Comparison of ENCODE assay signal across 18 cellular contexts in genomic region chr1:200877010-200877409, GRCh38. TPM values are rescaled to one million over a fixed set of nuclear protein-coding genes. Genes with fewer than 3 reads are reported as not detected.
DNase-seq lines count a peak whose midpoint lies in the region; ATAC-seq and TF ChIP-seq lines count a peak whose summit lies in the region.
"Had no signal": no experiment of that assay in that cellular context is flagged by ENCODE, and none has a peak within 500 bp of the region (broad histone marks: within the 10 kb centered on the region; RNA-seq: fewer than 3 reads in every experiment).

No MANE protein-coding gene starts in this region.

- H3K4me1 Mint-ChIP-seq in CD4-positive, CD25-positive, alpha-beta regulatory T cell: peaks cover 18 to 68% (median 21%) of the 10 kb centered on the region in 4 donors
- H3K4me1 Mint-ChIP-seq in CD4-positive, alpha-beta T cell (ENCODE audit: low read depth): peaks cover 45% of the 10 kb centered on the region
- H3K4me1 Mint-ChIP-seq in T-helper 17 cell: peaks cover 56% of the 10 kb centered on the region
- peaks cover 20% of the 10 kb centered on the region for H3K4me1 Mint-ChIP-seq in WTC11

- H3K27ac Mint-ChIP-seq in CD4-positive, CD25-positive, alpha-beta regulatory T cell: peak overlapping the region in 2 of 3 donors; percentile 3 to 83
- peak overlapping the region; percentile 5 for H3K27ac Mint-ChIP-seq in CD4-positive, alpha-beta T cell
- H3K27ac Mint-ChIP-seq in T-helper 17 cell: peak overlapping the region; percentile 95
- H3K27ac Mint-ChIP-seq in WTC11: no peak overlapping the region
- H3K27ac Mint-ChIP-seq: H9 had no signal

- no peak for DNase-seq in CD4-positive, CD25-positive, alpha-beta regulatory T cell
- no peak for DNase-seq in CD4-positive, alpha-beta T cell
- DNase-seq in T-helper 17 cell (no peak), lung (ENCODE audit: low spot score) (peak; percentile 17), WTC11 (ENCODE audit: low spot score) (no peak), adrenal gland (no peak), KG1 (lab: John Stamatoyannopoulos, UW) (no peak)
- DNase-seq: BE2C, DMS79, GOT3, H9, IMR-90 had no signal

- H3K27me3 Mint-ChIP-seq in CD4-positive, CD25-positive, alpha-beta regulatory T cell: peaks cover 30% of the 10 kb centered on the region
- H3K27me3 Mint-ChIP-seq in CD4-positive, alpha-beta T cell: peaks cover 26% of the 10 kb centered on the region
- peaks cover 7% of the 10 kb centered on the region for H3K27me3 Mint-ChIP-seq in T-helper 17 cell
- H3K27me3 Mint-ChIP-seq in WTC11 (ENCODE audit: low read depth): peaks cover 33% of the 10 kb centered on the region

- TF ChIP-seq CTCF in CD4-positive, alpha-beta T cell (IDR thresholded peaks at IDR 0.05): no peak
- TF ChIP-seq CTCF in lung (IDR thresholded peaks at IDR 0.05; ENCODE audit: control extremely low read depth, extremely low read depth) (no peak), WTC11 (IDR thresholded peaks at IDR 0.05) (no peak), adrenal gland (IDR thresholded peaks at IDR 0.05) (no peak)

- H3K36me3 ChIP-seq in CD4-positive, CD25-positive, alpha-beta regulatory T cell (ENCODE audit: control insufficient read depth, insufficient read depth, low read length): no peaks in the 10 kb centered on the region
- no peaks in the 10 kb centered on the region for H3K36me3 ChIP-seq in lung (ENCODE audit: control insufficient read depth in 2 of 2, insufficient read depth in 2 of 2, low read length in 2 of 2)
- H3K36me3 ChIP-seq in adrenal gland (replicated peaks in 1 of 2): no peaks in the 10 kb centered on the region
- H3K36me3 ChIP-seq: BE2C had no signal

- CTCF ChIA-PET in CD4-positive, alpha-beta T cell (lab: Charles Lee): no interaction called here
- CTCF ChIA-PET in WTC11 (lab: Charles Lee): interaction anchor here (0.9 to 1.1 kb wide), 2 partner anchors 11 to 14 kb away, joined by 3 to 4 read pairs; no protein-coding TSS in a partner anchor

- peak overlapping the region; percentile 54 for H3K27ac ChIP-seq in CD4-positive, CD25-positive, alpha-beta regulatory T cell (ENCODE audit: insufficient read depth, low read length, poor library complexity, severe bottlenecking)
- no peak overlapping the region for H3K27ac ChIP-seq in CD4-positive, alpha-beta T cell (ENCODE audit: low read depth, low read length)
- no peak overlapping the region for H3K27ac ChIP-seq in lung (ENCODE audit: low read depth in 1 of 2, low read length in 1 of 2)
- no peak overlapping the region for H3K27ac ChIP-seq in adrenal gland
- H3K27ac ChIP-seq: A549, C4-2B had no signal

- no peak for TF ChIP-seq POLR2A in adrenal gland (IDR thresholded peaks at IDR 0.05)

- H3K36me3 Mint-ChIP-seq in CD4-positive, CD25-positive, alpha-beta regulatory T cell: peaks cover 5% of the 10 kb centered on the region
- H3K36me3 Mint-ChIP-seq in CD4-positive, alpha-beta T cell (ENCODE audit: low read depth): no peaks in the 10 kb centered on the region
- H3K36me3 Mint-ChIP-seq in T-helper 17 cell (ENCODE audit: low read depth): peaks cover 5% of the 10 kb centered on the region
- no peaks in the 10 kb centered on the region for H3K36me3 Mint-ChIP-seq in WTC11

- H3K4me3 Mint-ChIP-seq in CD4-positive, CD25-positive, alpha-beta regulatory T cell: peak overlapping the region in 3 of 4 donors; percentile 23 to 59 (median 31)
- H3K4me3 Mint-ChIP-seq in CD4-positive, alpha-beta T cell: peak overlapping the region; percentile 0
- H3K4me3 Mint-ChIP-seq in T-helper 17 cell: peak overlapping the region; percentile 82
- no peak overlapping the region for H3K4me3 Mint-ChIP-seq in WTC11
- H3K4me3 Mint-ChIP-seq: H9 had no signal

- H3K4me3 ChIP-seq in CD4-positive, CD25-positive, alpha-beta regulatory T cell (ENCODE audit: low read depth, low read length): peak overlapping the region; percentile 47
- H3K4me3 ChIP-seq in lung (no peak overlapping the region), adrenal gland (no peak overlapping the region)
- H3K4me3 ChIP-seq: A549, GM12878 had no signal

- peaks cover 7% of the 10 kb centered on the region for H3K27me3 ChIP-seq in CD4-positive, CD25-positive, alpha-beta regulatory T cell (ENCODE audit: control insufficient read depth, insufficient read depth, low read length)
- peaks cover 3% of the 10 kb centered on the region for H3K27me3 ChIP-seq in CD4-positive, alpha-beta T cell (ENCODE audit: control insufficient read depth, insufficient read depth, low read length)
- H3K27me3 ChIP-seq in lung (ENCODE audit: control insufficient read depth, insufficient read depth) (peaks cover 6% of the 10 kb centered on the region), adrenal gland (peaks cover 31% of the 10 kb centered on the region)

- no peaks in the 10 kb centered on the region for H3K9me3 Mint-ChIP-seq in CD4-positive, CD25-positive, alpha-beta regulatory T cell
- H3K9me3 Mint-ChIP-seq in CD4-positive, alpha-beta T cell: no peaks in the 10 kb centered on the region
- no peaks in the 10 kb centered on the region for H3K9me3 Mint-ChIP-seq in WTC11
- H3K9me3 Mint-ChIP-seq: H9 had no signal

- WGBS in lung, 2 donors: 74 to 87% methylated on average over 3 of the region's 3 CpGs
- 62 to 77% (median 72%) methylated on average over 3 of the region's 3 CpGs for WGBS in adrenal gland, 4 donors

- intact Hi-C loops in CD4-positive, alpha-beta T cell (cut with DNase I, micrococcal nuclease): no loop called here
- intact Hi-C loops in adrenal gland (cut with DNase I): no loop called here

- peaks cover 28% of the 10 kb centered on the region for H3K4me1 ChIP-seq in CD4-positive, CD25-positive, alpha-beta regulatory T cell (ENCODE audit: control insufficient read depth, insufficient read depth, low read length, poor library complexity, severe bottlenecking)
- peaks cover 8 to 15% of the 10 kb centered on the region in 2 donors for H3K4me1 ChIP-seq in lung (ENCODE audit: control insufficient read depth in 2 of 2, insufficient read depth in 2 of 2, low read length in 2 of 2)
- H3K4me1 ChIP-seq in adrenal gland (replicated peaks in 1 of 2): peaks cover 6 to 11% of the 10 kb centered on the region in 2 donors
- H3K4me1 ChIP-seq: BE2C had no signal

- no peaks in the 10 kb centered on the region for H3K9me3 ChIP-seq in CD4-positive, CD25-positive, alpha-beta regulatory T cell (ENCODE audit: control insufficient read depth in 2 of 2, low read length in 2 of 2)
- H3K9me3 ChIP-seq in CD4-positive, alpha-beta T cell (ENCODE audit: control insufficient read depth, low read length): no peaks in the 10 kb centered on the region
- H3K9me3 ChIP-seq in T-helper 17 cell (ENCODE audit: control insufficient read depth, low read length, poor library complexity, severe bottlenecking) (no peaks in the 10 kb centered on the region), lung (ENCODE audit: control insufficient read depth in 2 of 2, insufficient read depth in 1 of 2, low read length in 1 of 2) (peaks cover 0 to 6% of the 10 kb centered on the region in 2 donors), adrenal gland (replicated peaks in 1 of 3) (no peaks in the 10 kb centered on the region)
- H3K9me3 ChIP-seq: A549, BE2C had no signal

- POLR2A ChIA-PET in CD4-positive, alpha-beta T cell (lab: Charles Lee): interaction anchor here (0.6 to 3.2 kb wide), 6 partner anchors 11 to 1465 kb away, joined by 3 to 18 read pairs (median 4); partner anchors contain the start of gene UBE2T
- POLR2A ChIA-PET in WTC11 (lab: Charles Lee): interaction anchor here (0.6 to 2.0 kb wide), 2 partner anchors 9 to 14 kb away, joined by 3 to 4 read pairs; no protein-coding TSS in a partner anchor

- ATAC-seq in CD4-positive, CD25-positive, alpha-beta regulatory T cell (ENCODE audit: low read depth in 2 of 2): no peak
- ATAC-seq in CD4-positive, alpha-beta T cell (ENCODE audit: poor library complexity): no peak
- ATAC-seq in T-helper 17 cell: no peak
- ATAC-seq in lung (ENCODE audit: insufficient read depth, low FRiP score): no peak
- no peak for ATAC-seq in WTC11
- ATAC-seq: A549 had no signal

TF ChIP-seq in WTC11, 78 proteins besides CTCF, POLR2A, EP300 and RAD21 (continues in another document):
- TF ChIP-seq E2F5 (CRISPR knock-in tag; IDR thresholded peaks at IDR 0.05) (no peak), ZNF219 (CRISPR knock-in tag; IDR thresholded peaks at IDR 0.05; ENCODE audit: borderline replicate concordance) (no peak), SOX15 (CRISPR knock-in tag; IDR thresholded peaks at IDR 0.05) (no peak), RORB (CRISPR knock-in tag; IDR thresholded peaks at IDR 0.05) (no peak)
- TF ChIP-seq, protein P1, sequence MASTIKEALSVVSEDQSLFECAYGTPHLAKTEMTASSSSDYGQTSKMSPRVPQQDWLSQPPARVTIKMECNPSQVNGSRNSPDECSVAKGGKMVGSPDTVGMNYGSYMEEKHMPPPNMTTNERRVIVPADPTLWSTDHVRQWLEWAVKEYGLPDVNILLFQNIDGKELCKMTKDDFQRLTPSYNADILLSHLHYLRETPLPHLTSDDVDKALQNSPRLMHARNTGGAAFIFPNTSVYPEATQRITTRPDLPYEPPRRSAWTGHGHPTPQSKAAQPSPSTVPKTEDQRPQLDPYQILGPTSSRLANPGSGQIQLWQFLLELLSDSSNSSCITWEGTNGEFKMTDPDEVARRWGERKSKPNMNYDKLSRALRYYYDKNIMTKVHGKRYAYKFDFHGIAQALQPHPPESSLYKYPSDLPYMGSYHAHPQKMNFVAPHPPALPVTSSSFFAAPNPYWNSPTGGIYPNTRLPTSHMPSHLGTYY (CRISPR knock-in tag; IDR thresholded peaks at IDR 0.05): no peak

RNA-seq across cellular contexts. Expression of gene GPR25, which starts 4.2 kb away (rescaled TPM):
- 1.2 TPM for total RNA-seq in CD4-positive, CD25-positive, alpha-beta regulatory T cell
- 10 to 100 TPM; 19.1 to 41.0 (median 26.8) TPM for polyA plus RNA-seq in CD4-positive, CD25-positive, alpha-beta regulatory T cell
- 1 to 10 TPM; 2.7 to 3.3 TPM for total RNA-seq in CD4-positive, alpha-beta T cell
- total RNA-seq in T-helper 17 cell: 10 to 100 TPM; 10.9 to 18.3 TPM
- 1 to 10 TPM in 1 of 2 donors, under 1 TPM in 1; 0.49 to 1.0 TPM for total RNA-seq in lung
- polyA plus RNA-seq in lung: under 1 TPM; 0.16 to 0.78 TPM
- total RNA-seq in WTC11 (2021): 0.14 to 0.16 TPM in 2 of 3 replicates, not detected in the other
- total RNA-seq in adrenal gland: under 1 TPM in 2 of 8 donors, not detected in 6; 0.18 to 0.69 TPM
- polyA plus RNA-seq in adrenal gland: not detected
- total RNA-seq: G401, GM12878, H9, HT-29, IMR-90 had no signal
- polyA plus RNA-seq: A549, AG04450, GM12878, IMR-90 had no signal

RNA-seq across cellular contexts. Expression of gene INAVA, which starts 17.7 kb away (rescaled TPM):
- total RNA-seq in CD4-positive, CD25-positive, alpha-beta regulatory T cell: not detected
- polyA plus RNA-seq in CD4-positive, CD25-positive, alpha-beta regulatory T cell: under 1 TPM in 2 of 4 donors, not detected in 2; 0.30 to 0.57 TPM
- total RNA-seq in CD4-positive, alpha-beta T cell: under 1 TPM in 1 of 2 experiments, not detected in 1; 0.22 TPM
- total RNA-seq in T-helper 17 cell: under 1 TPM; 0.25 to 0.39 TPM
- total RNA-seq in lung: 10 to 100 TPM; 11.3 to 17.1 TPM
- polyA plus RNA-seq in lung: 1 to 10 TPM; 5.8 to 7.4 TPM
- total RNA-seq in WTC11 (2021): 41.2 to 47.9 TPM (median 47.6 TPM) in 3 replicates
- under 1 TPM in 3 of 8 donors, not detected in 5; 0.14 to 0.46 (median 0.21) TPM for total RNA-seq in adrenal gland
- polyA plus RNA-seq in adrenal gland: under 1 TPM in 2 of 3 donors, not detected in 1; 0.03 to 0.24 TPM

Comparison
In these comparisons a context has a peak if more than half of its experiments do, and no peak if none do; other contexts are left out.
1. RNA of gene INAVA, which starts 17.7 kb away (total RNA-seq): 41.2 to 47.9 TPM in WTC11 and 11.3 to 17.1 TPM in lung; 0.25 to 0.39 TPM in T-helper 17 cell, 0.22 TPM in CD4-positive, alpha-beta T cell, not detected in CD4-positive, CD25-positive, alpha-beta regulatory T cell (single experiment) and 0.14 to 0.46 TPM in adrenal gland; every median in the first group is over 4 times any median in the second.